In genomic region chr22:46936378-46936916, GRCh38 we compare ENCODE assay signal across 10 cellular contexts.
A peak's percentile ranks its signal among the peaks of the same experiment; 100 is the strongest.
DNase-seq lines count a peak whose midpoint lies in the region; ATAC-seq and TF ChIP-seq lines count a peak whose summit lies in the region.
"Had no signal": no experiment of that assay in that cellular context is flagged by ENCODE, and none has a peak within 500 bp of the region (broad histone marks: within the 10 kb centered on the region; RNA-seq: fewer than 3 reads in every experiment).

No MANE protein-coding gene starts in this region.

- H3K27me3 ChIP-seq in vagina = no peaks in the 10 kb centered on the region

- H3K4me1 ChIP-seq in vagina = peaks cover 25% of the 10 kb centered on the region

- no peak for TF ChIP-seq POLR2A in vagina (IDR thresholded peaks at IDR 0.05)

- no peaks in the 10 kb centered on the region for H3K36me3 ChIP-seq in vagina

- no peak overlapping the region for H3K27ac ChIP-seq in vagina

- no peak overlapping the region for H3K4me3 ChIP-seq in vagina

- intact Hi-C loops in vagina (cut with DNase I) = no loop called here

- ATAC-seq in GM21786 (IDR thresholded peaks at IDR 0.05; ENCODE audit: unreplicated experiment) (no peak), GM18520 (IDR thresholded peaks at IDR 0.05; ENCODE audit: unreplicated experiment) (no peak), HG03457 (IDR thresholded peaks at IDR 0.05; ENCODE audit: unreplicated experiment) (no peak)
- ATAC-seq: stimulated activated naive CD8-positive, alpha-beta T cell treated with anti-CD3 and anti-CD28 coated beads, Interleukin-15, Interleukin-2, amounts not matched to agents 100 U/mL and 50 U/mL, for 24 hours had no signal

- no peaks in the 10 kb centered on the region for H3K9me3 ChIP-seq in vagina

- TF ChIP-seq CTCF in vagina (IDR thresholded peaks at IDR 0.05) = no peak

- DNase-seq in COR-L47 (lab: John Stamatoyannopoulos, UW) (peak; percentile 18), NCI-H2196 treated with DMSO at 0.1 percent for 48 hours (lab: John Stamatoyannopoulos, UW; ENCODE audit: unreplicated experiment) (peak; percentile 11), fibroblast of peridontal ligament (ENCODE audit: extremely low read depth) (peak; percentile 72), pons (ENCODE audit: low spot score) (peak; percentile 16), vagina (ENCODE audit: extremely low spot score in 2 of 2) (no peak)
- DNase-seq: NCI-H146; stimulated activated naive CD8-positive, alpha-beta T cell treated with anti-CD3 and anti-CD28 coated beads, Interleukin-15, Interleukin-2, amounts not matched to agents 100 U/mL and 50 U/mL, for 24 hours had no signal

Comparison
In these comparisons a context has a peak if more than half of its experiments do, and no peak if none do; other contexts are left out.
1. DNase-seq: peak in COR-L47 (single experiment), NCI-H2196 treated with DMSO at 0.1 percent for 48 hours (single experiment), fibroblast of peridontal ligament (single experiment) and pons (single experiment); none in vagina (0 of 2).